9 cellular contexts compared by ENCODE assay signal in the genomic region with DNA sequence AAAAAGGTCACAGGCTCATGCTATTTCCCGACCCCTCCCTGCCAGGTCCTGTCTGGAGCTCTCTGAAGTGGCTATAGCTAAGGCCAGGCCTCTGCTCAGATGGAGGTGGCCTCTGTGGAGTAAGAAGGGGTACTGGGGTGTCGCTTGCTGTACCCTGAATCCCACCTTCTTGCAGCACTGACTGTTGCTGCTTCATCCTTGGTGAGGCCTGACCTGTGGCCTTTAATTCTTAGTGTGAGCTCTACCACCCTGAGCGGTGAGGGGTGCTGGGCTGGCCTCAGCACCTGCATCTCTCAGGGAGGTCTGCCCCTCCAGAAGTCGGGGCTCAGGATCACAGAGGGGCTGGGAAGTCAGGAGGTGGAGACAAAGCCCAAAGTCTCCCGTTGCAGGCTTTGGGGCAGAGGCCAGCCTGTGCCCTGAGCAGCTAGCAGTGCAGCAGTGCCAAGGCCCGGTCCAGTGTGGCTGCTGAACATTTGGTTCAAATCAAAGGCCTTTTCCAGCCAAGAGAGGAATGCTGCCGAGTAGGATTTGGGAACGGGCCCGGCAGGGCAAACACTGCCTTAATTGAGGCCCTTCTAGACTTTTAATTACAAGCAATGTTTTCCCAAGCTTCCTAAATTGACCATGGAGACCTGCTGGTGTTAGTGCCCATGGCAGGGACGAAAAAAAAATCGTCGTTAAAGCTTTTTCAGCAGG.
DNase-seq lines count a peak whose midpoint lies in the region; ATAC-seq, FAIRE-seq and TF ChIP-seq lines count a peak whose summit lies in the region.
"Had no signal": no experiment of that assay in that cellular context is flagged by ENCODE, and none has a peak within 500 bp of the region (broad histone marks: within the 10 kb centered on the region; RNA-seq: fewer than 3 reads in every experiment).

No MANE protein-coding gene starts in this region.

- ATAC-seq in HG03095 (IDR thresholded peaks at IDR 0.05; ENCODE audit: unreplicated experiment): no peak
- no peak for ATAC-seq in HG02885 (IDR thresholded peaks at IDR 0.05; ENCODE audit: poor library complexity, unreplicated experiment)
- no peak for ATAC-seq in GM18907 (IDR thresholded peaks at IDR 0.05; ENCODE audit: unreplicated experiment)

- no peaks in the 10 kb centered on the region for H3K79me2 ChIP-seq in H9 (ENCODE audit: insufficient read depth, low read length)
- no peaks in the 10 kb centered on the region for H3K79me2 ChIP-seq in astrocyte (ENCODE audit: insufficient read depth, low read length)
- no peaks in the 10 kb centered on the region for H3K79me2 ChIP-seq in keratinocyte (ENCODE audit: control insufficient read depth, insufficient read depth, low read length)

- H3T11ph ChIP-seq in H9 (ENCODE audit: low read length): no peak overlapping the region

- H3K79me1 ChIP-seq in H9 (ENCODE audit: insufficient read depth, low read depth, low read length, poor library complexity, severe bottlenecking): no peaks in the 10 kb centered on the region

- H2BK12ac ChIP-seq in H9 (ENCODE audit: insufficient read length, low read depth, low read length): no peak overlapping the region

- H3K4me2 ChIP-seq in H9 (ENCODE audit: insufficient read depth, insufficient read length, low read length) (no peak overlapping the region), astrocyte (ENCODE audit: low read length) (peak overlapping the region; percentile 80), keratinocyte (ENCODE audit: control insufficient read depth, extremely low read depth, insufficient read depth, low read depth, low read length) (peak overlapping the region; percentile 32), skeletal muscle satellite cell (ENCODE audit: low read length) (peak overlapping the region; percentile 81)

- no peak overlapping the region for H4K5ac ChIP-seq in H9 (ENCODE audit: insufficient read length, low read depth, low read length)

- H3K27me3 Mint-ChIP-seq in H9 (ENCODE audit: low read depth) (peaks cover 1% of the 10 kb centered on the region; the same call in 1 of the 2 replicates), astrocyte (ENCODE audit: low read depth, unreplicated experiment) (no peaks in the 10 kb centered on the region)

- dilution Hi-C loops in keratinocyte (cut with MboI; ENCODE audit: extremely low pct_ligation_motif_present, low sequenced_read_pairs): no loop called here

- H2AK5ac ChIP-seq in H9 (ENCODE audit: insufficient read length, low read length): no peak overlapping the region

- H3K9me3 ChIP-seq in H9 (ENCODE audit: control insufficient read depth, low read depth, low read length) (no peaks in the 10 kb centered on the region), astrocyte (ENCODE audit: insufficient read depth, low read depth, low read length) (no peaks in the 10 kb centered on the region), keratinocyte (ENCODE audit: control insufficient read depth, low read depth, low read length) (no peaks in the 10 kb centered on the region), skeletal muscle satellite cell (replicated peaks; ENCODE audit: low read length) (no peaks in the 10 kb centered on the region)

- no peak overlapping the region for H3K23ac ChIP-seq in H9 (ENCODE audit: insufficient read length, low read depth, low read length)

- H4K20me1 ChIP-seq in H9 (ENCODE audit: control insufficient read depth, insufficient read depth, insufficient read length) (no peaks in the 10 kb centered on the region), astrocyte (ENCODE audit: insufficient read depth, low read length) (no peaks in the 10 kb centered on the region), keratinocyte (ENCODE audit: control insufficient read depth, extremely low read depth, insufficient read depth, low read length) (no peaks in the 10 kb centered on the region)

- WGBS in H9 (ENCODE audit: extremely low coverage, insufficient read length, low lambda C conversion rate): no CpG with 5 or more reads among the region's 12 CpGs

- FAIRE-seq in astrocyte (lab: Jason Lieb, UNC): no peak
- no peak for FAIRE-seq in keratinocyte (lab: Jason Lieb, UNC)

- H3K36me3 Mint-ChIP-seq in H9 (ENCODE audit: insufficient read depth in 1 of 3, low read depth in 3 of 3) (no peaks in the 10 kb centered on the region), astrocyte (ENCODE audit: low read depth, unreplicated experiment) (peaks cover 3% of the 10 kb centered on the region)

- no peak overlapping the region for H2BK5ac ChIP-seq in H9 (ENCODE audit: insufficient read length, low read length)

- H2AFZ ChIP-seq in H9 (ENCODE audit: low read length) (no peak overlapping the region), astrocyte (ENCODE audit: low read depth, low read length) (peak overlapping the region; percentile 58), keratinocyte (ENCODE audit: control insufficient read depth, low read length) (peak overlapping the region; percentile 68)

- H3K9me1 ChIP-seq in keratinocyte (ENCODE audit: control insufficient read depth, extremely low read depth, insufficient read depth, low read length): no peaks in the 10 kb centered on the region

- no peak overlapping the region for H3K4ac ChIP-seq in H9 (ENCODE audit: low read depth, low read length)

- H3K4me1 ChIP-seq in H9 (ENCODE audit: insufficient read depth, low read length) (peaks cover 14% of the 10 kb centered on the region; the same call in 1 of the 2 replicates), astrocyte (ENCODE audit: insufficient read depth, low read length) (peaks cover 56% of the 10 kb centered on the region), keratinocyte (ENCODE audit: control insufficient read depth, extremely low read depth, insufficient read depth, low read length) (peaks cover 51% of the 10 kb centered on the region), skeletal muscle satellite cell (ENCODE audit: control insufficient read depth, insufficient read depth, low read length) (peaks cover 96% of the 10 kb centered on the region)

- TF ChIP-seq CTCF in H9 (conservative IDR thresholded peaks at IDR 0.05) (no peak), astrocyte (IDR thresholded peaks at IDR 0.05; ENCODE audit: insufficient read depth, low read depth, low read length) (no peak), keratinocyte (optimal IDR thresholded peaks at IDR 0.05 in 1 of 3, IDR thresholded peaks at IDR 0.05 in 1 of 3, conservative IDR thresholded peaks at IDR 0.05 in 1 of 3; ENCODE audit: extremely low read depth in 1 of 3, insufficient read depth in 2 of 3, low read length in 3 of 3) (no peak)

- H3K14ac ChIP-seq in H9 (ENCODE audit: insufficient read depth, low read length): no peak overlapping the region

- no peak overlapping the region for H4K8ac ChIP-seq in H9 (replicated peaks; ENCODE audit: insufficient read length, low read depth, low read length)

- H3K36me3 ChIP-seq in astrocyte (ENCODE audit: insufficient read depth, low read length) (no peaks in the 10 kb centered on the region), keratinocyte (ENCODE audit: control insufficient read depth in 2 of 2, extremely low read depth in 1 of 2, insufficient read depth in 2 of 2, low read length in 2 of 2) (no peaks in the 10 kb centered on the region), skeletal muscle satellite cell (ENCODE audit: insufficient read depth, low read length) (no peaks in the 10 kb centered on the region)

- no peaks in the 10 kb centered on the region for H3K23me2 ChIP-seq in H9 (ENCODE audit: insufficient read length, low read depth, low read length, poor library complexity, severe bottlenecking)

- H3K27ac ChIP-seq in H9 (ENCODE audit: insufficient read length, low read depth, low read length) (no peak overlapping the region), astrocyte (ENCODE audit: low read depth, low read length) (peak overlapping the region; percentile 98), keratinocyte (ENCODE audit: control insufficient read depth, insufficient read depth, low read length) (no peak overlapping the region)

- peak overlapping the region; percentile 94 to 100 (median 99); a peak in 6 of 7 replicates for H3K27ac Mint-ChIP-seq in H9
- H3K27ac Mint-ChIP-seq in astrocyte (ENCODE audit: unreplicated experiment): peak overlapping the region; percentile 100

- H3K4me1 Mint-ChIP-seq in H9 (peaks cover 81 to 89% of the 10 kb centered on the region in 2 experiments), astrocyte (ENCODE audit: low read depth, unreplicated experiment) (peaks cover 64% of the 10 kb centered on the region)

- H2BK20ac ChIP-seq in H9 (ENCODE audit: low read depth, low read length, poor library complexity, severe bottlenecking): no peak overlapping the region

- H3K9ac ChIP-seq in H9 (ENCODE audit: extremely low read depth, insufficient read length, low read length): no peak overlapping the region
- peak overlapping the region; percentile 80 for H3K9ac ChIP-seq in astrocyte (ENCODE audit: low read length)
- H3K9ac ChIP-seq in keratinocyte (ENCODE audit: control insufficient read depth, extremely low read depth, insufficient read depth, low read length): no peak overlapping the region
- peak overlapping the region; percentile 87 for H3K9ac ChIP-seq in skeletal muscle satellite cell (ENCODE audit: low read depth, low read length)

- H3K4me3 ChIP-seq in astrocyte (ENCODE audit: insufficient read depth, low read depth, low read length): no peak overlapping the region
- no peak overlapping the region for H3K4me3 ChIP-seq in keratinocyte (ENCODE audit: control insufficient read depth in 2 of 3, extremely low read depth in 1 of 3, insufficient read depth in 2 of 3, low read depth in 1 of 3, low read length in 3 of 3)
- H3K4me3 ChIP-seq in skeletal muscle satellite cell (ENCODE audit: low read length): peak overlapping the region; percentile 6

- H3K27me3 ChIP-seq in H9 (ENCODE audit: insufficient read depth, low read length): no peaks in the 10 kb centered on the region; the same call in 1 of the 2 replicates
- no peaks in the 10 kb centered on the region for H3K27me3 ChIP-seq in astrocyte (ENCODE audit: insufficient read depth, low read length)
- no peaks in the 10 kb centered on the region for H3K27me3 ChIP-seq in keratinocyte (ENCODE audit: control insufficient read depth, extremely low read depth, insufficient read depth, low read length)
- H3K27me3 ChIP-seq in skeletal muscle satellite cell (ENCODE audit: control insufficient read depth, insufficient read depth, low read length): no peaks in the 10 kb centered on the region

- H3K56ac ChIP-seq in H9 (ENCODE audit: insufficient read length, low read depth, low read length): no peak overlapping the region

- H3K4me3 Mint-ChIP-seq in H9 (no peak overlapping the region), astrocyte (ENCODE audit: unreplicated experiment) (no peak overlapping the region)

- H3K18ac ChIP-seq in H9 (ENCODE audit: insufficient read length, low read depth, low read length): peak overlapping the region; percentile 38

- peak overlapping the region; percentile 10 for H4K91ac ChIP-seq in H9 (ENCODE audit: insufficient read length, low read depth, low read length)

- no peak for DNase-seq in H9
- no peak for DNase-seq in astrocyte (ENCODE audit: low read depth)
- no peak for DNase-seq in keratinocyte (ENCODE audit: low read depth, low spot score)
- DNase-seq in NCI-H2227 treated with DMSO at 0.1 percent for 48 hours (lab: John Stamatoyannopoulos, UW): no peak
- DNase-seq: NCI-H2171 treated with DMSO at 0.1 percent for 48 hours had no signal

- H2BK15ac ChIP-seq in H9 (ENCODE audit: low read depth, low read length): no peak overlapping the region

- no peak overlapping the region for H2BK120ac ChIP-seq in H9 (ENCODE audit: low read depth, low read length, poor library complexity, severe bottlenecking)

- H3K9me3 Mint-ChIP-seq in H9 (no peaks in the 10 kb centered on the region), astrocyte (ENCODE audit: unreplicated experiment) (peaks cover 3% of the 10 kb centered on the region)

Comparison
In these comparisons a context has a peak if more than half of its experiments do, and no peak if none do; other contexts are left out.
1. H3K9ac ChIP-seq: peak in astrocyte (single experiment) and skeletal muscle satellite cell (single experiment); none in H9 (single experiment) and keratinocyte (single experiment).